In genomic region chr10:71015674-71016073, GRCh38 we compare ENCODE assay signal across 2 cellular contexts.
TF ChIP-seq lines count a peak whose summit lies in the region.

No MANE protein-coding gene starts in this region.

TF ChIP-seq in HEK293T, 16 proteins besides CTCF, POLR2A, EP300 and RAD21 (continued from another document):
- TF ChIP-seq HDGF (IDR thresholded peaks at IDR 0.05; ENCODE audit: borderline replicate concordance) = no peak
TF ChIP-seq in HEK293T: peak in this region for 0.

TF ChIP-seq in endothelial cell of umbilical vein, 7 proteins besides CTCF, POLR2A, EP300 and RAD21 (continued from another document):
- no peak for TF ChIP-seq MAX (IDR thresholded peaks at IDR 0.05; ENCODE audit: insufficient read depth, insufficient read length)
